16 cellular contexts compared by ENCODE assay signal in genomic region chr22:20998411-20999336, GRCh38. TPM values are rescaled to one million over a fixed set of nuclear protein-coding genes. Genes with fewer than 3 reads are reported as not detected.
DNase-seq lines count a peak whose midpoint lies in the region; ATAC-seq and TF ChIP-seq lines count a peak whose summit lies in the region.
"Had no signal": no experiment of that assay in that cellular context is flagged by ENCODE, and none has a peak within 500 bp of the region (broad histone marks: within the 10 kb centered on the region; RNA-seq: fewer than 3 reads in every experiment).

No MANE protein-coding gene starts in this region.

- H3K27me3 ChIP-seq in H9 (ENCODE audit: insufficient read depth, low read length) (no peaks in the 10 kb centered on the region), brain microvascular endothelial cell (replicated peaks) (no peaks in the 10 kb centered on the region), body of pancreas (no peaks in the 10 kb centered on the region)

- no peak overlapping the region for H4K8ac ChIP-seq in H9 (replicated peaks; ENCODE audit: insufficient read length, low read depth, low read length)

- H3K36me3 ChIP-seq in brain microvascular endothelial cell (replicated peaks) (peaks cover 48% of the 10 kb centered on the region), body of pancreas (replicated peaks in 1 of 2; ENCODE audit: insufficient read depth in 1 of 2, low read depth in 2 of 2) (peaks cover 0 to 9% of the 10 kb centered on the region in 2 donors)

- no peaks in the 10 kb centered on the region for H3K9me3 Mint-ChIP-seq in T-helper 2 cell treated with Interferon-gamma antibody and Interleukin-4, amounts not matched to agents 5 μg/mL and 100 μg/mL, for 36 hours
- H3K9me3 Mint-ChIP-seq in H9 = no peaks in the 10 kb centered on the region
- H3K9me3 Mint-ChIP-seq in activated CD8-positive, alpha-beta T cell treated with anti-CD3 and anti-CD28 coated beads, Interleukin-2, amount 10 ng/mL, durations not matched to agents 7 days and 5 days (ENCODE audit: insufficient read depth) = no peaks in the 10 kb centered on the region
- no peaks in the 10 kb centered on the region for H3K9me3 Mint-ChIP-seq in naive thymus-derived CD8-positive, alpha-beta T cell
- H3K9me3 Mint-ChIP-seq: activated T-helper 1 cell treated with anti-CD3 and anti-CD28 coated beads, Interleukin-12 subunit alpha, Interleukin-12 subunit beta, Interleukin-2, Interleukin-4 antibody, amounts not matched to agents 30 ng/mL and 10 ng/mL and 1 ng/mL, durations not matched to agents 14 hours and 24 hours and 36 hours had no signal

- H2BK15ac ChIP-seq in H9 (ENCODE audit: low read depth, low read length) = no peak overlapping the region

- no peaks in the 10 kb centered on the region for H3K79me1 ChIP-seq in H9 (ENCODE audit: insufficient read depth, low read depth, low read length, poor library complexity, severe bottlenecking)

- peaks cover 11% of the 10 kb centered on the region for H3K23me2 ChIP-seq in H9 (ENCODE audit: insufficient read length, low read depth, low read length, poor library complexity, severe bottlenecking)

- no peak overlapping the region for H2AFZ ChIP-seq in H9 (ENCODE audit: low read length)
- H2AFZ ChIP-seq: PC-9 had no signal

- H3K27ac Mint-ChIP-seq in T-helper 2 cell treated with Interferon-gamma antibody and Interleukin-4, amounts not matched to agents 5 μg/mL and 100 μg/mL, for 36 hours = peak overlapping the region; percentile 45
- H3K27ac Mint-ChIP-seq in H9 = peak overlapping the region in 2 of 3 experiments; percentile 39 to 82; a peak in 3 of 7 replicates
- peak overlapping the region; percentile 46 for H3K27ac Mint-ChIP-seq in activated CD8-positive, alpha-beta T cell treated with anti-CD3 and anti-CD28 coated beads, Interleukin-2, amount 10 ng/mL, durations not matched to agents 7 days and 5 days
- peak overlapping the region in 9 of 10 donors; percentile 25 to 92 (median 73) for H3K27ac Mint-ChIP-seq in naive thymus-derived CD8-positive, alpha-beta T cell
- H3K27ac Mint-ChIP-seq: activated T-helper 1 cell treated with anti-CD3 and anti-CD28 coated beads, Interleukin-12 subunit alpha, Interleukin-12 subunit beta, Interleukin-2, Interleukin-4 antibody, amounts not matched to agents 30 ng/mL and 10 ng/mL and 1 ng/mL, durations not matched to agents 14 hours and 24 hours and 36 hours had no signal

- H3K27ac ChIP-seq in H9 (ENCODE audit: insufficient read length, low read depth, low read length) (no peak overlapping the region), brain microvascular endothelial cell (no peak overlapping the region), body of pancreas (peak overlapping the region in 1 of 4 donors; percentile 0)
- H3K27ac ChIP-seq: PC-9 had no signal

- in situ Hi-C loops in GM13977 (cut with MboI; ENCODE audit: low pct_unique_long_range_greater_than_20kb, low sequenced_read_pairs, unreplicated experiment) (no loop called here), brain microvascular endothelial cell (cut with HindIII; ENCODE audit: low pct_ligation_motif_present, low sequenced_read_pairs) (no loop called here)

- H2BK12ac ChIP-seq in H9 (ENCODE audit: insufficient read length, low read depth, low read length) = no peak overlapping the region

- peaks cover 13% of the 10 kb centered on the region for H3K36me3 Mint-ChIP-seq in T-helper 2 cell treated with Interferon-gamma antibody and Interleukin-4, amounts not matched to agents 5 μg/mL and 100 μg/mL, for 36 hours (ENCODE audit: low read depth)
- H3K36me3 Mint-ChIP-seq in H9 (ENCODE audit: insufficient read depth in 1 of 3, low read depth in 3 of 3) = peaks cover 2 to 12% (median 3%) of the 10 kb centered on the region in 3 experiments; a peak in 5 of 7 replicates
- peaks cover 31% of the 10 kb centered on the region for H3K36me3 Mint-ChIP-seq in activated CD8-positive, alpha-beta T cell treated with anti-CD3 and anti-CD28 coated beads, Interleukin-2, amount 10 ng/mL, durations not matched to agents 7 days and 5 days (ENCODE audit: low read depth)
- H3K36me3 Mint-ChIP-seq in naive thymus-derived CD8-positive, alpha-beta T cell = peaks cover 0 to 19% (median 0%) of the 10 kb centered on the region in 3 donors

- peaks cover 7% of the 10 kb centered on the region for H3K4me1 Mint-ChIP-seq in T-helper 2 cell treated with Interferon-gamma antibody and Interleukin-4, amounts not matched to agents 5 μg/mL and 100 μg/mL, for 36 hours (ENCODE audit: low read depth)
- H3K4me1 Mint-ChIP-seq in H9 = peaks cover 11 to 17% of the 10 kb centered on the region in 2 experiments
- peaks cover 23% of the 10 kb centered on the region for H3K4me1 Mint-ChIP-seq in activated CD8-positive, alpha-beta T cell treated with anti-CD3 and anti-CD28 coated beads, Interleukin-2, amount 10 ng/mL, durations not matched to agents 7 days and 5 days (ENCODE audit: low read depth)
- peaks cover 18 to 47% (median 37%) of the 10 kb centered on the region in 4 donors for H3K4me1 Mint-ChIP-seq in naive thymus-derived CD8-positive, alpha-beta T cell

- H3K79me2 ChIP-seq in H9 (ENCODE audit: insufficient read depth, low read length) = no peaks in the 10 kb centered on the region

- no peak overlapping the region for H3K23ac ChIP-seq in H9 (ENCODE audit: insufficient read length, low read depth, low read length)

- H3K4me3 ChIP-seq in brain microvascular endothelial cell (ENCODE audit: low read depth, low read length) = no peak overlapping the region
- no peak overlapping the region for H3K4me3 ChIP-seq in body of pancreas
- H3K4me3 ChIP-seq: PC-9, smooth muscle cell had no signal

- no peak for DNase-seq in T-helper 2 cell treated with Interferon-gamma antibody and Interleukin-4, amounts not matched to agents 5 μg/mL and 100 μg/mL, for 36 hours (ENCODE audit: low spot score)
- no peak for DNase-seq in T-helper 2 cell
- DNase-seq in H9 = no peak
- no peak for DNase-seq in activated CD8-positive, alpha-beta T cell treated with anti-CD3 and anti-CD28 coated beads, Interleukin-2, amount 10 ng/mL, durations not matched to agents 7 days and 5 days
- no peak for DNase-seq in naive thymus-derived CD8-positive, alpha-beta T cell
- no peak for DNase-seq in GM13977 (ENCODE audit: low spot score)
- DNase-seq in brain microvascular endothelial cell = no peak
- DNase-seq in body of pancreas = no peak
- DNase-seq: kidney glomerular epithelial cell, NCI-H2171 treated with DMSO at 0.1 percent for 48 hours, PC-9, trophoblast cell had no signal

- H3K14ac ChIP-seq in H9 (ENCODE audit: insufficient read depth, low read length) = no peak overlapping the region

- H3K4me1 ChIP-seq in H9 (ENCODE audit: insufficient read depth, low read length) (no peaks in the 10 kb centered on the region; the same call in 1 of the 2 replicates), body of pancreas (peaks cover 31% of the 10 kb centered on the region)

- no peak overlapping the region for H4K91ac ChIP-seq in H9 (ENCODE audit: insufficient read length, low read depth, low read length)

- H2BK120ac ChIP-seq in H9 (ENCODE audit: low read depth, low read length, poor library complexity, severe bottlenecking) = no peak overlapping the region

- no peak overlapping the region for H2BK5ac ChIP-seq in H9 (ENCODE audit: insufficient read length, low read length)

- H3K9ac ChIP-seq in H9 (ENCODE audit: extremely low read depth, insufficient read length, low read length) = no peak overlapping the region

- POLR2A ChIA-PET in activated CD8-positive, alpha-beta T cell treated with anti-CD3 and anti-CD28 coated beads, Interleukin-2, amount 10 ng/mL, durations not matched to agents 7 days and 5 days (lab: Charles Lee) = interaction anchor here (1.4 kb wide), 1 partner anchor 16 kb away, joined by 7 read pairs; the partner anchor contains the start of gene LZTR1
- POLR2A ChIA-PET in naive thymus-derived CD8-positive, alpha-beta T cell (lab: Charles Lee) = interaction anchor here (0.8 to 7.0 kb wide), 4 partner anchors 8 to 17 kb away, joined by 3 to 78 read pairs (median 10); partner anchors contain the start of gene LZTR1

- H3K4ac ChIP-seq in H9 (ENCODE audit: low read depth, low read length) = no peak overlapping the region

- H4K20me1 ChIP-seq in H9 (ENCODE audit: control insufficient read depth, insufficient read depth, insufficient read length) = no peaks in the 10 kb centered on the region

- H2BK20ac ChIP-seq in H9 (ENCODE audit: low read depth, low read length, poor library complexity, severe bottlenecking) = no peak overlapping the region

- CTCF ChIA-PET in activated CD8-positive, alpha-beta T cell treated with anti-CD3 and anti-CD28 coated beads, Interleukin-2, amount 10 ng/mL, durations not matched to agents 7 days and 5 days (lab: Charles Lee) = interaction anchor here (0.9 kb wide), 1 partner anchor 16 kb away, joined by 3 read pairs; the partner anchor contains the start of gene LZTR1

- no peak overlapping the region for H3K4me2 ChIP-seq in H9 (ENCODE audit: insufficient read depth, insufficient read length, low read length)
- H3K4me2 ChIP-seq: PC-9, smooth muscle cell had no signal

- peak in 1 of 3 donors; percentile 9 for TF ChIP-seq POLR2A in body of pancreas (IDR thresholded peaks at IDR 0.05)

- H3K4me3 Mint-ChIP-seq in T-helper 2 cell treated with Interferon-gamma antibody and Interleukin-4, amounts not matched to agents 5 μg/mL and 100 μg/mL, for 36 hours = no peak overlapping the region
- H3K4me3 Mint-ChIP-seq in H9 = no peak overlapping the region
- H3K4me3 Mint-ChIP-seq in activated CD8-positive, alpha-beta T cell treated with anti-CD3 and anti-CD28 coated beads, Interleukin-2, amount 10 ng/mL, durations not matched to agents 7 days and 5 days = peak overlapping the region; percentile 5
- H3K4me3 Mint-ChIP-seq in naive thymus-derived CD8-positive, alpha-beta T cell = peak overlapping the region in 3 of 10 donors; percentile 18 to 48 (median 29)
- H3K4me3 Mint-ChIP-seq: activated T-helper 1 cell treated with anti-CD3 and anti-CD28 coated beads, Interleukin-12 subunit alpha, Interleukin-12 subunit beta, Interleukin-2, Interleukin-4 antibody, amounts not matched to agents 30 ng/mL and 10 ng/mL and 1 ng/mL, durations not matched to agents 14 hours and 24 hours and 36 hours had no signal

- intact Hi-C loops in body of pancreas (cut with DNase I) = no loop called here

- no CpG with 5 or more reads among the region's 7 CpGs for WGBS in H9 (ENCODE audit: extremely low coverage, insufficient read length, low lambda C conversion rate)
- WGBS in body of pancreas, 2 donors = 53 to 67% methylated on average over 4 to 7 of the region's 7 CpGs

- ATAC-seq in activated CD8-positive, alpha-beta T cell treated with anti-CD3 and anti-CD28 coated beads, Interleukin-2, amount 10 ng/mL, durations not matched to agents 7 days and 5 days = no peak
- ATAC-seq in naive thymus-derived CD8-positive, alpha-beta T cell = no peak
- no peak for ATAC-seq in body of pancreas

- TF ChIP-seq CTCF in H9 (conservative IDR thresholded peaks at IDR 0.05) (no peak), GM13977 (IDR thresholded peaks at IDR 0.05; ENCODE audit: extremely low read depth, insufficient read depth, missing control alignments) (no peak), brain microvascular endothelial cell (IDR thresholded peaks at IDR 0.05; ENCODE audit: low read depth, low read length, missing control alignments) (no peak), body of pancreas (IDR thresholded peaks at IDR 0.05) (no peak)

- no peak overlapping the region for H2AK5ac ChIP-seq in H9 (ENCODE audit: insufficient read length, low read length)

- H3K9me3 ChIP-seq in H9 (ENCODE audit: control insufficient read depth, low read depth, low read length) (no peaks in the 10 kb centered on the region), body of pancreas (no peaks in the 10 kb centered on the region)

- no peak overlapping the region for H4K5ac ChIP-seq in H9 (ENCODE audit: insufficient read length, low read depth, low read length)

- no peak overlapping the region for H3K18ac ChIP-seq in H9 (ENCODE audit: insufficient read length, low read depth, low read length)

- no peaks in the 10 kb centered on the region for H3K27me3 Mint-ChIP-seq in T-helper 2 cell treated with Interferon-gamma antibody and Interleukin-4, amounts not matched to agents 5 μg/mL and 100 μg/mL, for 36 hours (ENCODE audit: low read depth)
- no peaks in the 10 kb centered on the region for H3K27me3 Mint-ChIP-seq in H9 (ENCODE audit: low read depth)
- no peaks in the 10 kb centered on the region for H3K27me3 Mint-ChIP-seq in activated CD8-positive, alpha-beta T cell treated with anti-CD3 and anti-CD28 coated beads, Interleukin-2, amount 10 ng/mL, durations not matched to agents 7 days and 5 days (ENCODE audit: low read depth)
- H3K27me3 Mint-ChIP-seq in naive thymus-derived CD8-positive, alpha-beta T cell = no peaks in the 10 kb centered on the region

- no peak overlapping the region for H3K56ac ChIP-seq in H9 (ENCODE audit: insufficient read length, low read depth, low read length)

- H3T11ph ChIP-seq in H9 (ENCODE audit: low read length) = no peak overlapping the region

RNA-seq across cellular contexts. Expression of gene THAP7, which starts 3.2 kb away (rescaled TPM):
- total RNA-seq in H9 (2021) (23.3 and 24.6 TPM in 2 replicates), body of pancreas (10 to 100 TPM; 17.1 to 20.2 TPM)
- 10 to 100 TPM; 31.7 to 32.0 TPM for total RNA-seq in activated CD8-positive, alpha-beta T cell treated with anti-CD3 and anti-CD28 coated beads, Interleukin-2, amount 10 ng/mL, durations not matched to agents 7 days and 5 days
- total RNA-seq in naive thymus-derived CD8-positive, alpha-beta T cell = 10 to 100 TPM; 68.5 to 70.5 TPM
- 10 to 100 TPM; 31.7 to 55.5 (median 41.1) TPM for polyA plus RNA-seq in naive thymus-derived CD8-positive, alpha-beta T cell

RNA-seq across cellular contexts. Expression of gene P2RX6, which starts 16.3 kb away (rescaled TPM):
- total RNA-seq in H9 (2021) (not detected in 2 replicates), body of pancreas (not detected)
- under 1 TPM; 0.50 to 0.63 TPM for total RNA-seq in activated CD8-positive, alpha-beta T cell treated with anti-CD3 and anti-CD28 coated beads, Interleukin-2, amount 10 ng/mL, durations not matched to agents 7 days and 5 days
- 1 to 10 TPM; 2.7 to 4.5 TPM for total RNA-seq in naive thymus-derived CD8-positive, alpha-beta T cell
- polyA plus RNA-seq in naive thymus-derived CD8-positive, alpha-beta T cell = 1 to 10 TPM in 1 of 3 donors, under 1 TPM in 2; 0.25 to 1.1 (median 0.74) TPM

RNA-seq across cellular contexts. Expression of gene LZTR1, which starts 16.6 kb away (rescaled TPM):
- 40.0 and 47.0 TPM in 2 replicates for total RNA-seq in H9 (2021)
- 10 to 100 TPM; 56.2 to 58.0 TPM for total RNA-seq in activated CD8-positive, alpha-beta T cell treated with anti-CD3 and anti-CD28 coated beads, Interleukin-2, amount 10 ng/mL, durations not matched to agents 7 days and 5 days
- total RNA-seq in naive thymus-derived CD8-positive, alpha-beta T cell = 100 to 1,000 TPM in 1 of 2 experiments, 10 to 100 TPM in 1; 92.9 to 103 TPM
- polyA plus RNA-seq in naive thymus-derived CD8-positive, alpha-beta T cell = 10 to 100 TPM in 2 of 3 donors, 1 to 10 TPM in 1; 8.6 to 14.5 (median 12.3) TPM
- 10 to 100 TPM; 25.7 to 66.9 TPM for total RNA-seq in body of pancreas

RNA-seq across cellular contexts. Expression of gene AIFM3, which starts 31.6 kb away (rescaled TPM):
- total RNA-seq in H9 (2021) = 1.9 and 2.3 TPM in 2 replicates
- total RNA-seq in activated CD8-positive, alpha-beta T cell treated with anti-CD3 and anti-CD28 coated beads, Interleukin-2, amount 10 ng/mL, durations not matched to agents 7 days and 5 days = under 1 TPM; 0.37 to 0.39 TPM
- 1 to 10 TPM in 1 of 2 experiments, under 1 TPM in 1; 0.47 to 1.3 TPM for total RNA-seq in naive thymus-derived CD8-positive, alpha-beta T cell
- under 1 TPM; 0.16 to 0.53 (median 0.32) TPM for polyA plus RNA-seq in naive thymus-derived CD8-positive, alpha-beta T cell
- total RNA-seq in body of pancreas = 1 to 10 TPM in 1 of 2 donors, under 1 TPM in 1; 0.78 to 3.0 TPM
- polyA plus RNA-seq: smooth muscle cell had no signal

RNA-seq across cellular contexts. Expression of gene SLC7A4, which starts 33.7 kb away (rescaled TPM):
- total RNA-seq in H9 (2021) = 0.09 and 0.22 TPM in 2 replicates
- under 1 TPM; 0.16 to 0.21 TPM for total RNA-seq in activated CD8-positive, alpha-beta T cell treated with anti-CD3 and anti-CD28 coated beads, Interleukin-2, amount 10 ng/mL, durations not matched to agents 7 days and 5 days
- 1 to 10 TPM in 1 of 2 experiments, under 1 TPM in 1; 0.69 to 1.3 TPM for total RNA-seq in naive thymus-derived CD8-positive, alpha-beta T cell
- polyA plus RNA-seq in naive thymus-derived CD8-positive, alpha-beta T cell = 1 to 10 TPM in 2 of 3 donors, under 1 TPM in 1; 0.99 to 1.4 (median 1.2) TPM
- total RNA-seq in body of pancreas = 1 to 10 TPM; 1.3 to 1.8 TPM
- total RNA-seq: activated T-helper 1 cell treated with anti-CD3 and anti-CD28 coated beads, Interleukin-12 subunit alpha, Interleukin-12 subunit beta, Interleukin-2, Interleukin-4 antibody, amounts not matched to agents 30 ng/mL and 10 ng/mL and 1 ng/mL, durations not matched to agents 14 hours and 24 hours and 36 hours; Daoy; MCF 10A; PC-9 had no signal
